ENCODE assay signal across 20 cellular contexts in genomic region chr13:50798923-50799322, GRCh38. TPM values are rescaled to one million over a fixed set of nuclear protein-coding genes. Genes with fewer than 3 reads are reported as not detected.
A peak's percentile ranks its signal among the peaks of the same experiment; 100 is the strongest.
DNase-seq lines count a peak whose midpoint lies in the region; ATAC-seq and TF ChIP-seq lines count a peak whose summit lies in the region.
"Had no signal": no experiment of that assay in that cellular context is flagged by ENCODE, and none has a peak within 500 bp of the region (broad histone marks: within the 10 kb centered on the region; RNA-seq: fewer than 3 reads in every experiment).

No MANE protein-coding gene starts in this region.

- H3K4me1 ChIP-seq in OCI-LY3 (ENCODE audit: low read length): peaks cover 34% of the 10 kb centered on the region
- peaks cover 10% of the 10 kb centered on the region for H3K4me1 ChIP-seq in right cardiac atrium (ENCODE audit: control insufficient read depth, insufficient read depth, low read length)
- H3K4me1 ChIP-seq: HAP-1 had no signal

- no peaks in the 10 kb centered on the region for H3K36me3 ChIP-seq in OCI-LY3 (replicated peaks; ENCODE audit: low read depth, low read length)
- H3K36me3 ChIP-seq: HAP-1 had no signal

- H3K9me3 ChIP-seq in OCI-LY3 (ENCODE audit: insufficient read depth, low read length): no peaks in the 10 kb centered on the region
- no peaks in the 10 kb centered on the region for H3K9me3 ChIP-seq in right cardiac atrium (ENCODE audit: control insufficient read depth, low read length)
- H3K9me3 ChIP-seq: HAP-1 had no signal

- DNase-seq in GM03348 (ENCODE audit: low spot score) (peak; percentile 53), choroid plexus epithelial cell (ENCODE audit: low read depth) (peak; percentile 16), skeletal muscle cell (ENCODE audit: low read depth) (peak; percentile 25), right cardiac atrium (no peak), ACHN (no peak), HPDE6-E6E7 (ENCODE audit: extremely low spot score) (no peak)
- DNase-seq: activated gamma-delta T cell treated with Interleukin-2 at 50 U/mL for 16 hours; CD8-positive, alpha-beta memory T cell; endodermal cell; glutamatergic neuron; kidney; naive thymus-derived CD4-positive, alpha-beta T cell; NCI-H2107; NCI-H774; SIG-M5; stimulated activated CD4-positive, alpha-beta T cell treated with anti-CD3 and anti-CD28 coated beads, Interleukin-4, amount 100 ng/mL, for 1 hour had no signal

- H3K4me2 ChIP-seq in OCI-LY3 (ENCODE audit: low read length): peak overlapping the region; percentile 84

- in situ Hi-C loops in ACHN (cut with HindIII; ENCODE audit: low pct_ligation_motif_present, low pct_unique_long_range_greater_than_20kb, low sequenced_read_pairs): no loop called here

- 87% methylated on average over 2 of the region's 2 CpGs for WGBS in right cardiac atrium

- TF ChIP-seq CTCF in OCI-LY3 (IDR thresholded peaks at IDR 0.05; ENCODE audit: low read depth, low read length) (no peak), choroid plexus epithelial cell (conservative IDR thresholded peaks at IDR 0.05; ENCODE audit: low read depth, low read length) (no peak)

- H3K9ac ChIP-seq in OCI-LY3 (ENCODE audit: low read length): no peak overlapping the region

- no peak for ATAC-seq in HG03457 (IDR thresholded peaks at IDR 0.05; ENCODE audit: unreplicated experiment)
- ATAC-seq in right cardiac atrium: no peak
- ATAC-seq: naive thymus-derived CD4-positive, alpha-beta T cell had no signal

- intact Hi-C loops in right cardiac atrium (cut with DNase I): loop anchor here in 3 of 4 donors (10.0 kb wide), 3 partner anchors 114 to 274 kb away; no protein-coding TSS in a partner anchor

- no peak overlapping the region for H2AFZ ChIP-seq in OCI-LY3 (ENCODE audit: low read depth, low read length)

- no peaks in the 10 kb centered on the region for H3K79me2 ChIP-seq in OCI-LY3 (ENCODE audit: low read length)

- no peaks in the 10 kb centered on the region for H4K20me1 ChIP-seq in OCI-LY3 (ENCODE audit: insufficient read depth, low read length)

- H3K4me3 ChIP-seq in OCI-LY3 (ENCODE audit: low read length) (peak overlapping the region; percentile 72; the same call in 1 of the 2 replicates), choroid plexus epithelial cell (ENCODE audit: low read depth, low read length) (no peak overlapping the region), skeletal muscle cell (ENCODE audit: low read depth, low read length) (no peak overlapping the region), right cardiac atrium (ENCODE audit: low read length) (no peak overlapping the region)
- H3K4me3 ChIP-seq: HAP-1 had no signal

- H3K27ac ChIP-seq in OCI-LY3 (ENCODE audit: low read length) (no peak overlapping the region), right cardiac atrium (ENCODE audit: low read length) (no peak overlapping the region)
- H3K27ac ChIP-seq: HL-60 had no signal

- H3K27me3 ChIP-seq in OCI-LY3 (ENCODE audit: low read depth, low read length): no peaks in the 10 kb centered on the region
- H3K27me3 ChIP-seq in right cardiac atrium (ENCODE audit: control insufficient read depth, insufficient read depth): no peaks in the 10 kb centered on the region

RNA-seq across cellular contexts. Expression of gene DLEU7, which starts 44.6 kb away (rescaled TPM):
- total RNA-seq in right cardiac atrium: under 1 TPM in 3 of 4 donors, not detected in 1; 0.14 to 0.46 (median 0.38) TPM
- 0.07 TPM for polyA plus RNA-seq in right cardiac atrium
- total RNA-seq: CD8-positive, alpha-beta memory T cell; endodermal cell had no signal
- polyA plus RNA-seq: naive thymus-derived CD4-positive, alpha-beta T cell had no signal

Comparison
In these comparisons a context has a peak if more than half of its experiments do, and no peak if none do; other contexts are left out.
1. DNase-seq: peak in GM03348 (single experiment), choroid plexus epithelial cell (single experiment) and skeletal muscle cell (single experiment); none in right cardiac atrium (0 of 3), ACHN (single experiment) and HPDE6-E6E7 (single experiment).